14 cellular contexts compared by ENCODE assay signal in genomic region chr13:106530907-106531520, GRCh38. TPM values are rescaled to one million over a fixed set of nuclear protein-coding genes. Genes with fewer than 3 reads are reported as not detected.
DNase-seq lines count a peak whose midpoint lies in the region; FAIRE-seq and TF ChIP-seq lines count a peak whose summit lies in the region.
"Had no signal": no experiment of that assay in that cellular context is flagged by ENCODE, and none has a peak within 500 bp of the region (broad histone marks: within the 10 kb centered on the region; RNA-seq: fewer than 3 reads in every experiment).

No MANE protein-coding gene starts in this region.

- TF ChIP-seq CTCF in BE2C (IDR thresholded peaks at IDR 0.05; ENCODE audit: low read depth, low read length), result no peak
- no peak for TF ChIP-seq CTCF in WERI-Rb-1 (IDR thresholded peaks at IDR 0.05; ENCODE audit: low read depth, low read length)
- TF ChIP-seq CTCF in fibroblast of lung (conservative IDR thresholded peaks at IDR 0.05 in 1 of 2, IDR thresholded peaks at IDR 0.05 in 1 of 2; ENCODE audit: low read depth in 1 of 2, low read length in 2 of 2), result no peak
- TF ChIP-seq CTCF in neural crest cell (conservative IDR thresholded peaks at IDR 0.05), result no peak

- H3K27ac Mint-ChIP-seq in neural crest cell (ENCODE audit: unreplicated experiment), result peak overlapping the region; percentile 52

- H3K4me3 Mint-ChIP-seq in neural crest cell, result peak overlapping the region; percentile 96

- FAIRE-seq in GM19239 (lab: Jason Lieb, UNC), result no peak

- no peaks in the 10 kb centered on the region for H4K20me1 ChIP-seq in fibroblast of lung (ENCODE audit: control insufficient read depth, extremely low read depth, insufficient read depth, low read length)

- DNase-seq in BE2C (no peak), WERI-Rb-1 (peak; percentile 51), fibroblast of lung (ENCODE audit: low read depth in 2 of 2) (no peak), neural crest cell (ENCODE audit: low read depth, low spot score) (no peak), foreskin melanocyte (no peak), GM19239 (ENCODE audit: insufficient read length, low spot score) (no peak), nucleus accumbens (lab: John Stamatoyannopoulos, UW) (no peak)
- DNase-seq in activated CD4-positive, alpha-beta T cell treated with anti-CD3 and anti-CD28 coated beads for 1 hour, result no peak
- DNase-seq: ACHN; activated T-cell treated with anti-CD3 and anti-CD28 coated beads, Interleukin-2, amount 50 U/mL, for 1 hour; central memory CD4-positive, alpha-beta T cell; HCEC 1CT; stimulated activated CD8-positive, alpha-beta memory T cell treated with anti-CD3 and anti-CD28 coated beads, Interleukin-4, amount 100 ng/mL, for 48 hours; T-helper 9 cell had no signal

- no peak overlapping the region for H3K27ac ChIP-seq in WERI-Rb-1
- no peak overlapping the region for H3K27ac ChIP-seq in fibroblast of lung (ENCODE audit: insufficient read depth, low read length)

- peaks cover 67% of the 10 kb centered on the region for H3K79me2 ChIP-seq in fibroblast of lung (ENCODE audit: control insufficient read depth, insufficient read depth, low read length)

- peak overlapping the region; percentile 21 for H3K4me2 ChIP-seq in fibroblast of lung (ENCODE audit: extremely low read depth, insufficient read depth, low read length)

- H2AFZ ChIP-seq in fibroblast of lung (ENCODE audit: low read length), result no peak overlapping the region

- H3K4me1 Mint-ChIP-seq in neural crest cell, result peaks cover 76% of the 10 kb centered on the region

- H3K4me3 ChIP-seq in BE2C (ENCODE audit: low read depth, low read length) (peak overlapping the region; percentile 85), WERI-Rb-1 (ENCODE audit: low read depth, low read length) (no peak overlapping the region), fibroblast of lung (replicated peaks in 1 of 4; ENCODE audit: control extremely low read depth in 1 of 4, insufficient read depth in 1 of 4, low read depth in 3 of 4, low read length in 4 of 4) (peak overlapping the region in 1 of 4 experiments; percentile 81)

- peaks cover 15% of the 10 kb centered on the region for H3K36me3 Mint-ChIP-seq in neural crest cell (ENCODE audit: low read depth)

- H3K9me3 Mint-ChIP-seq in neural crest cell, result no peaks in the 10 kb centered on the region

- no peaks in the 10 kb centered on the region for H3K27me3 ChIP-seq in BE2C
- peaks cover 17% of the 10 kb centered on the region for H3K27me3 ChIP-seq in WERI-Rb-1 (ENCODE audit: insufficient read depth, low read depth, severe bottlenecking)
- no peaks in the 10 kb centered on the region for H3K27me3 ChIP-seq in fibroblast of lung (ENCODE audit: control insufficient read depth, insufficient read depth, low read length)

- H3K27me3 Mint-ChIP-seq in neural crest cell (ENCODE audit: low read depth), result peaks cover 10% of the 10 kb centered on the region

- H3K9me3 ChIP-seq in BE2C (no peaks in the 10 kb centered on the region), WERI-Rb-1 (ENCODE audit: severe bottlenecking) (no peaks in the 10 kb centered on the region), fibroblast of lung (ENCODE audit: control insufficient read depth, insufficient read depth, low read depth, low read length) (no peaks in the 10 kb centered on the region)

- H3K9ac ChIP-seq in fibroblast of lung (ENCODE audit: insufficient read depth, low read length), result no peak overlapping the region

- peaks cover 30% of the 10 kb centered on the region for H3K4me1 ChIP-seq in BE2C
- H3K4me1 ChIP-seq in fibroblast of lung (ENCODE audit: control insufficient read depth, extremely low read depth, insufficient read depth, low read length), result no peaks in the 10 kb centered on the region

- H3K36me3 ChIP-seq in BE2C (peaks cover 5% of the 10 kb centered on the region; the same call in 1 of the 2 replicates), WERI-Rb-1 (no peaks in the 10 kb centered on the region), fibroblast of lung (ENCODE audit: control insufficient read depth, insufficient read depth, low read length) (no peaks in the 10 kb centered on the region)

RNA-seq across cellular contexts. Expression of gene EFNB2, which starts 4.4 kb away (rescaled TPM):
- 15.5 TPM for polyA plus RNA-seq in BE2C (2012; ENCODE audit: insufficient read depth, insufficient read length, low read depth)
- total RNA-seq in fibroblast of lung (9.2 and 13.5 TPM in 2 replicates), neural crest cell (79.4 and 83.1 TPM in 2 replicates)
- polyA plus RNA-seq in fibroblast of lung, result 20.0 and 28.3 TPM in 2 replicates
- 18.0 and 22.8 TPM in 2 replicates for polyA plus RNA-seq in fibroblast of lung (2012)
- polyA minus RNA-seq in fibroblast of lung (ENCODE audit: low replicate concordance), result 31.4 and 33.5 TPM in 2 replicates

RNA-seq across cellular contexts. Expression of gene ARGLU1, which starts 36.9 kb away (rescaled TPM):
- polyA plus RNA-seq in BE2C (2012; ENCODE audit: insufficient read depth, insufficient read length, low read depth), result 108 TPM
- 40.3 and 45.4 TPM in 2 replicates for total RNA-seq in fibroblast of lung
- polyA plus RNA-seq in fibroblast of lung, result 38.0 and 45.6 TPM in 2 replicates
- 35.5 and 44.3 TPM in 2 replicates for polyA plus RNA-seq in fibroblast of lung (2012)
- 0.67 and 0.94 TPM in 2 replicates for polyA minus RNA-seq in fibroblast of lung (ENCODE audit: low replicate concordance)
- 142 and 148 TPM in 2 replicates for total RNA-seq in neural crest cell
